Comparison of ENCODE assay signal across 8 cellular contexts in the genomic region with DNA sequence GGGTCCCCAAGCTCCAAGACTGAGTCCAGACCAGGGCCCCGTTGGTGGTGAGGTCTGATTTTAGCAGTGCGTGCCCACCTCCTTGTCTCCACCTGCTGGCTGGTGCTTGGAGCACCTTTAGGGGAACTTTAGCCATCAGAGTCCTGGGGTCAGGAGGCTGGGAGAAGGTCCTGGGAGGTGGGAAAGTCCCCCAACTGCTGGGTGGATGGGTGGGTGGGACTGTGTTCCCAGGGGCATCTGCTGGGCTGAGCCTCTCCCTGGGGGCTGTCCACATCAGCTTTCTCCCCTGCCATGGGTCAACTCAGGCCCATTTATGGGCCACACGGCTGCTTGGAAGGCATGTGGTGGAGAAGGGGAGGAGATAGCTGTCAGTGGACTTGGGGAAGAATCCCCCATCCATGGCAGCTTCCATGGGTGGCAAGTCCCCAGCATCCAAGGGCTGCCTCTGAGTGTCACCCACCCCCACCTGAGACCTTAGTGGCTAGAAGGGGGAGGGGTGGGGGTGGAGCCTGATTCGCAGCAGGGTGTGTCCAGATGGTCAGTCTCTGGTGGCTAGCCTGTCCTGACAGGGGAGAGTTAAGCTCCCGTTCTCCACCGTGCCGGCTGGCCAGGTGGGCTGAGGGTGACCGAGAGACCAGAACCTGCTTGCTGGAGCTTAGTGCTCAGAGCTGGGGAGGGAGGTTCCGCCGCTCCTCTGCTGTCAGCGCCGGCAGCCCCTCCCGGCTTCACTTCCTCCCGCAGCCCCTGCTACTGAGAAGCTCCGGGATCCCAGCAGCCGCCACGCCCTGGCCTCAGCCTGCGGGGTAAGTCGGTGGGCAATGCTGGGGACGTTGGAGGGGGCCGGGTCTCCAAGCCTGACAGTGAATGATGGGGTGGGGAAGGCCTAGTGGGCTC. TPM values are rescaled to one million over a fixed set of nuclear protein-coding genes. Genes with fewer than 3 reads are reported as not detected.
A peak's percentile ranks its signal among the peaks of the same experiment; 100 is the strongest.
DNase-seq lines count a peak whose midpoint lies in the region; ATAC-seq lines count a peak whose summit lies in the region.

A gene with protein sequence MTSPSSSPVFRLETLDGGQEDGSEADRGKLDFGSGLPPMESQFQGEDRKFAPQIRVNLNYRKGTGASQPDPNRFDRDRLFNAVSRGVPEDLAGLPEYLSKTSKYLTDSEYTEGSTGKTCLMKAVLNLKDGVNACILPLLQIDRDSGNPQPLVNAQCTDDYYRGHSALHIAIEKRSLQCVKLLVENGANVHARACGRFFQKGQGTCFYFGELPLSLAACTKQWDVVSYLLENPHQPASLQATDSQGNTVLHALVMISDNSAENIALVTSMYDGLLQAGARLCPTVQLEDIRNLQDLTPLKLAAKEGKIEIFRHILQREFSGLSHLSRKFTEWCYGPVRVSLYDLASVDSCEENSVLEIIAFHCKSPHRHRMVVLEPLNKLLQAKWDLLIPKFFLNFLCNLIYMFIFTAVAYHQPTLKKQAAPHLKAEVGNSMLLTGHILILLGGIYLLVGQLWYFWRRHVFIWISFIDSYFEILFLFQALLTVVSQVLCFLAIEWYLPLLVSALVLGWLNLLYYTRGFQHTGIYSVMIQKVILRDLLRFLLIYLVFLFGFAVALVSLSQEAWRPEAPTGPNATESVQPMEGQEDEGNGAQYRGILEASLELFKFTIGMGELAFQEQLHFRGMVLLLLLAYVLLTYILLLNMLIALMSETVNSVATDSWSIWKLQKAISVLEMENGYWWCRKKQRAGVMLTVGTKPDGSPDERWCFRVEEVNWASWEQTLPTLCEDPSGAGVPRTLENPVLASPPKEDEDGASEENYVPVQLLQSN (plus strand): TSS at position 541 of the 894 bp plus-strand sequence. CDS start 2,098 bp downstream, outside the sequence.

- H3K4me1 ChIP-seq in BLaER1 treated with 17β-estradiol and CSF1 and Interleukin-3, amounts not matched to agents 10 nM and 100 nM: peaks cover 47 to 59% (median 56%) of the 10 kb centered on the region in 10 experiments
- H3K4me1 ChIP-seq in right cardiac atrium (ENCODE audit: control insufficient read depth, insufficient read depth, low read length): peaks cover 16% of the 10 kb centered on the region

- H3K36me3 ChIP-seq in BLaER1 treated with 17β-estradiol and CSF1 and Interleukin-3, amounts not matched to agents 10 nM and 100 nM: peaks cover 0 to 27% (median 13%) of the 10 kb centered on the region in 11 experiments; a peak in 14 of 22 replicates

- no peaks in the 10 kb centered on the region for H3K9me3 ChIP-seq in BLaER1 treated with 17β-estradiol and CSF1 and Interleukin-3, amounts not matched to agents 10 nM and 100 nM (replicated peaks in 1 of 11)
- H3K9me3 ChIP-seq in right cardiac atrium (ENCODE audit: control insufficient read depth, low read length): no peaks in the 10 kb centered on the region

- peaks cover 2 to 36% (median 12%) of the 10 kb centered on the region in 11 experiments; a peak in 18 of 22 replicates for H4K20me1 ChIP-seq in BLaER1 treated with 17β-estradiol and CSF1 and Interleukin-3, amounts not matched to agents 10 nM and 100 nM

- peak; percentile 38 for ATAC-seq in GM21367 (IDR thresholded peaks at IDR 0.05; ENCODE audit: unreplicated experiment)
- ATAC-seq in right cardiac atrium: peak; percentile 39 to 62
- no peak for ATAC-seq in GM18873 (IDR thresholded peaks at IDR 0.05; ENCODE audit: low FRiP score, unreplicated experiment)

- DNase-seq in NCI-H69 (lab: John Stamatoyannopoulos, UW) (peak; percentile 31), right cardiac atrium (peak; percentile 55 to 82 (median 80)), COR-L47 (lab: John Stamatoyannopoulos, UW) (no peak)
- DNase-seq in activated naive CD4-positive, alpha-beta T cell treated with Interleukin-2 at 50 U/mL for 16 hours: peak; percentile 54

- 12% methylated on average over 21 of the region's 21 CpGs for WGBS in right cardiac atrium

- H3K27ac ChIP-seq in BLaER1 treated with 17β-estradiol and CSF1 and Interleukin-3, amounts not matched to agents 10 nM and 100 nM: peak within 1 kb of the TSS; percentile 80 to 96 (median 90)
- H3K27ac ChIP-seq in right cardiac atrium (ENCODE audit: low read length): peak within 1 kb of the TSS; percentile 76
- peak within 1 kb of the TSS; percentile 52 to 98 (median 89) for H3K27ac ChIP-seq in skin epidermis

- H3K9ac ChIP-seq in BLaER1 treated with 17β-estradiol and CSF1 and Interleukin-3, amounts not matched to agents 10 nM and 100 nM: peak within 1 kb of the TSS; percentile 77 to 92 (median 84)

- peak within 1 kb of the TSS; percentile 91 to 99 (median 98) for H3K4me2 ChIP-seq in BLaER1 treated with 17β-estradiol and CSF1 and Interleukin-3, amounts not matched to agents 10 nM and 100 nM

- peak within 1 kb of the TSS; percentile 61 to 91 (median 74) for H3K4me3 ChIP-seq in BLaER1 treated with 17β-estradiol and CSF1 and Interleukin-3, amounts not matched to agents 10 nM and 100 nM
- H3K4me3 ChIP-seq in right cardiac atrium (ENCODE audit: low read length): peak within 1 kb of the TSS; percentile 62
- H3K4me3 ChIP-seq in skin epidermis: peak within 1 kb of the TSS; percentile 31 to 58 (median 53)

- intact Hi-C loops in right cardiac atrium (cut with DNase I): no loop called here

- no peaks in the 10 kb centered on the region for H3K27me3 ChIP-seq in BLaER1 treated with 17β-estradiol and CSF1 and Interleukin-3, amounts not matched to agents 10 nM and 100 nM
- H3K27me3 ChIP-seq in right cardiac atrium (ENCODE audit: control insufficient read depth, insufficient read depth): no peaks in the 10 kb centered on the region

RNA-seq across cellular contexts. Expression of the gene that starts here (rescaled TPM):
- total RNA-seq in right cardiac atrium: 10 to 100 TPM in 3 of 4 donors, 1 to 10 TPM in 1; 7.1 to 19.6 (median 10.7) TPM
- 5.2 TPM for polyA plus RNA-seq in right cardiac atrium
